Comparison of ENCODE assay signal across 17 cellular contexts in genomic region chr14:91841065-91841464, GRCh38. TPM values are rescaled to one million over a fixed set of nuclear protein-coding genes. Genes with fewer than 3 reads are reported as not detected.
DNase-seq lines count a peak whose midpoint lies in the region; ATAC-seq and FAIRE-seq lines count a peak whose summit lies in the region.
"Had no signal": no experiment of that assay in that cellular context is flagged by ENCODE, and none has a peak within 500 bp of the region (broad histone marks: within the 10 kb centered on the region; RNA-seq: fewer than 3 reads in every experiment).

No MANE protein-coding gene starts in this region.

- intact Hi-C loops in CD4-positive, alpha-beta memory T cell (cut with micrococcal nuclease), result no loop called here

- H3K9me3 Mint-ChIP-seq in CD4-positive, alpha-beta memory T cell, result no peaks in the 10 kb centered on the region
- H3K9me3 Mint-ChIP-seq in central memory CD8-positive, alpha-beta T cell, result no peaks in the 10 kb centered on the region

- peaks cover 53 to 60% of the 10 kb centered on the region in 2 donors for H3K36me3 Mint-ChIP-seq in CD4-positive, alpha-beta memory T cell
- peaks cover 48% of the 10 kb centered on the region for H3K36me3 Mint-ChIP-seq in central memory CD8-positive, alpha-beta T cell (ENCODE audit: insufficient read depth)

- no peak overlapping the region for H3K4me3 ChIP-seq in CD4-positive, alpha-beta memory T cell (ENCODE audit: low read length in 2 of 2)
- no peak overlapping the region for H3K4me3 ChIP-seq in mesenchymal stem cell (ENCODE audit: insufficient read depth in 1 of 2, low read depth in 1 of 2, low read length in 2 of 2)
- H3K4me3 ChIP-seq: SJSA1 had no signal

- H3K4me1 ChIP-seq in CD4-positive, alpha-beta memory T cell (ENCODE audit: insufficient read depth, low read length), result peaks cover 59% of the 10 kb centered on the region
- H3K4me1 ChIP-seq in mesenchymal stem cell (ENCODE audit: control insufficient read depth, insufficient read depth, low read depth, low read length), result peaks cover 6% of the 10 kb centered on the region
- H3K4me1 ChIP-seq: SJSA1 had no signal

- no peak overlapping the region for H2BK15ac ChIP-seq in mesenchymal stem cell (ENCODE audit: low read depth, poor library complexity, severe bottlenecking)

- H3K4me2 ChIP-seq in mesenchymal stem cell (ENCODE audit: low read length, poor library complexity, severe bottlenecking), result no peak overlapping the region

- H3K18ac ChIP-seq in mesenchymal stem cell (ENCODE audit: low read depth in 1 of 2, low read length in 2 of 2), result no peak overlapping the region

- peak overlapping the region; percentile 5 for H3K9ac ChIP-seq in mesenchymal stem cell (ENCODE audit: low read length)

- H3K27ac ChIP-seq in CD4-positive, alpha-beta memory T cell (ENCODE audit: low read depth, low read length), result no peak overlapping the region
- no peak overlapping the region for H3K27ac ChIP-seq in mesenchymal stem cell (ENCODE audit: low read length, poor library complexity, severe bottlenecking)
- H3K27ac ChIP-seq: SJSA1 had no signal

- CTCF ChIA-PET in CD4-positive, alpha-beta memory T cell (lab: Charles Lee; ENCODE audit: partially characterized antibody), result interaction anchor here (0.6 to 3.1 kb wide), 3 partner anchors 39 to 481 kb away, joined by 3 to 17 read pairs (median 4); no protein-coding TSS in a partner anchor

- ATAC-seq in central memory CD8-positive, alpha-beta T cell (replicated peaks; ENCODE audit: extremely low read depth, poor library complexity, severe bottlenecking), result no peak
- ATAC-seq in GM21390 (IDR thresholded peaks at IDR 0.05; ENCODE audit: unreplicated experiment) (no peak), HG02938 (IDR thresholded peaks at IDR 0.05; ENCODE audit: unreplicated experiment) (no peak), HG03108 (IDR thresholded peaks at IDR 0.05; ENCODE audit: unreplicated experiment) (no peak)

- peak overlapping the region; percentile 53 to 93 (median 58) for H3K27ac Mint-ChIP-seq in CD4-positive, alpha-beta memory T cell
- peak overlapping the region; percentile 44 for H3K27ac Mint-ChIP-seq in central memory CD8-positive, alpha-beta T cell (ENCODE audit: low read depth)

- peaks cover 0 to 3% of the 10 kb centered on the region in 2 donors for H3K9me3 ChIP-seq in CD4-positive, alpha-beta memory T cell (ENCODE audit: control insufficient read depth in 1 of 2, low read length in 2 of 2)
- H3K9me3 ChIP-seq in mesenchymal stem cell (ENCODE audit: control insufficient read depth, low read length), result no peaks in the 10 kb centered on the region
- H3K9me3 ChIP-seq: SJSA1 had no signal

- POLR2A ChIA-PET in CD4-positive, alpha-beta memory T cell (lab: Charles Lee; ENCODE audit: partially characterized antibody), result interaction anchor here (1.0 to 10.4 kb wide), 9 partner anchors 12 to 32 kb away, joined by 3 to 93 read pairs (median 8); partner anchors contain the start of gene TC2N

- H3K4me1 Mint-ChIP-seq in CD4-positive, alpha-beta memory T cell, result peaks cover 57 to 89% (median 74%) of the 10 kb centered on the region in 4 donors
- H3K4me1 Mint-ChIP-seq in central memory CD8-positive, alpha-beta T cell, result peaks cover 74% of the 10 kb centered on the region

- no peak overlapping the region for H3K4ac ChIP-seq in mesenchymal stem cell (ENCODE audit: low read depth in 1 of 2, low read length in 2 of 2)

- no peak overlapping the region for H2BK12ac ChIP-seq in mesenchymal stem cell (ENCODE audit: low read length in 2 of 2)

- peak overlapping the region in 1 of 2 experiments; percentile 30 for H3K23ac ChIP-seq in mesenchymal stem cell (ENCODE audit: low read length in 2 of 2)

- no peak overlapping the region for H2BK5ac ChIP-seq in mesenchymal stem cell (ENCODE audit: low read depth, low read length, poor library complexity, severe bottlenecking)

- H3K14ac ChIP-seq in mesenchymal stem cell (ENCODE audit: low read length in 2 of 2), result no peak overlapping the region

- DNase-seq in CD4-positive, alpha-beta memory T cell, result no peak
- no peak for DNase-seq in GM18507 (ENCODE audit: extremely low spot score, insufficient read length, low read depth)
- no peak for DNase-seq in central memory CD8-positive, alpha-beta T cell (ENCODE audit: low spot score in 2 of 2)
- DNase-seq in mesenchymal stem cell, result no peak
- no peak for DNase-seq in activated CD8-positive, alpha-beta memory T cell treated with anti-CD3 and anti-CD28 coated beads for 24 hours
- DNase-seq: ACHN, EL, H7, NCI-H1436 treated with DMSO at 0.1 percent for 48 hours, NCI-H2081 treated with DMSO at 0.1 percent for 48 hours, NCI-H345, NCI-H526 treated with DMSO at 0.1 percent for 48 hours had no signal

- H4K8ac ChIP-seq in mesenchymal stem cell (ENCODE audit: low read length), result no peak overlapping the region

- H3K79me1 ChIP-seq in mesenchymal stem cell (replicated peaks; ENCODE audit: low read length, poor library complexity, severe bottlenecking), result no peaks in the 10 kb centered on the region

- H3K27me3 ChIP-seq in CD4-positive, alpha-beta memory T cell (ENCODE audit: insufficient read depth, low read length), result no peaks in the 10 kb centered on the region
- peaks cover 13 to 45% of the 10 kb centered on the region in 2 experiments for H3K27me3 ChIP-seq in mesenchymal stem cell (ENCODE audit: control insufficient read depth in 1 of 2, insufficient read depth in 1 of 2, low read length in 2 of 2)
- H3K27me3 ChIP-seq: SJSA1 had no signal

- peak; percentile 24 for FAIRE-seq in GM18507 (lab: Jason Lieb, UNC)

- peak overlapping the region in 2 of 8 donors; percentile 13 to 52 for H3K4me3 Mint-ChIP-seq in CD4-positive, alpha-beta memory T cell
- H3K4me3 Mint-ChIP-seq in central memory CD8-positive, alpha-beta T cell, result no peak overlapping the region

- no peak overlapping the region for H2AK5ac ChIP-seq in mesenchymal stem cell (ENCODE audit: low read length, severe bottlenecking)

- H4K91ac ChIP-seq in mesenchymal stem cell (ENCODE audit: low read length), result no peak overlapping the region

- no peaks in the 10 kb centered on the region for H3K27me3 Mint-ChIP-seq in CD4-positive, alpha-beta memory T cell
- H3K27me3 Mint-ChIP-seq in central memory CD8-positive, alpha-beta T cell, result no peaks in the 10 kb centered on the region

- H2AFZ ChIP-seq in mesenchymal stem cell (ENCODE audit: low read depth, low read length), result no peak overlapping the region

- H3K36me3 ChIP-seq in CD4-positive, alpha-beta memory T cell (ENCODE audit: insufficient read depth, low read length), result peaks cover 13% of the 10 kb centered on the region
- no peaks in the 10 kb centered on the region for H3K36me3 ChIP-seq in mesenchymal stem cell (ENCODE audit: control insufficient read depth in 1 of 2, insufficient read depth in 2 of 2, low read depth in 1 of 2, low read length in 2 of 2)
- H3K36me3 ChIP-seq: SJSA1 had no signal

- no peak overlapping the region for H2BK120ac ChIP-seq in mesenchymal stem cell (ENCODE audit: low read depth, low read length)

RNA-seq across cellular contexts. Expression of gene TC2N, which starts 26.3 kb away (rescaled TPM):
- 100 to 1,000 TPM; 320 to 325 TPM for total RNA-seq in CD4-positive, alpha-beta memory T cell
- 100 to 1,000 TPM; 234 to 261 TPM for polyA plus RNA-seq in CD4-positive, alpha-beta memory T cell
- polyA plus RNA-seq in mesenchymal stem cell (2013, experiment 1 of 2), result 0.07 TPM
- polyA plus RNA-seq in mesenchymal stem cell (2013, experiment 2 of 2), result 0.05 TPM
- total RNA-seq: LHCN-M2 had no signal
